11 cellular contexts compared by ENCODE assay signal in genomic region chr2:62054029-62054791, GRCh38.
A peak's percentile ranks its signal among the peaks of the same experiment; 100 is the strongest.
DNase-seq lines count a peak whose midpoint lies in the region; ATAC-seq, FAIRE-seq and TF ChIP-seq lines count a peak whose summit lies in the region.
"Had no signal": no experiment of that assay in that cellular context is flagged by ENCODE, and none has a peak within 500 bp of the region (broad histone marks: within the 10 kb centered on the region; RNA-seq: fewer than 3 reads in every experiment).

No MANE protein-coding gene starts in this region.

- 96% methylated on average over 4 of the region's 4 CpGs for WGBS in thyroid gland, 2 donors

- H3K4me2 ChIP-seq in DND-41 (ENCODE audit: insufficient read depth, low read length) = no peak overlapping the region

- ATAC-seq in DND-41 (ENCODE audit: insufficient read depth, low read depth) = 0 out of 3 replicates have a peak, but pooled peaks have one; percentile 31
- no peak for ATAC-seq in GM21526 (IDR thresholded peaks at IDR 0.05; ENCODE audit: low FRiP score, unreplicated experiment)
- no peak for ATAC-seq in activated CD4-positive, alpha-beta T cell treated with anti-CD3 and anti-CD28 coated beads for 36 hours

- H3K36me3 ChIP-seq in DND-41 (ENCODE audit: insufficient read depth, low read length) (no peaks in the 10 kb centered on the region), thyroid gland (no peaks in the 10 kb centered on the region)
- H3K36me3 ChIP-seq: MG63 had no signal

- intact Hi-C loops in thyroid gland (cut with DNase I) = no loop called here
- intact Hi-C loops in activated CD4-positive, alpha-beta T cell treated with anti-CD3 and anti-CD28 coated beads for 36 hours (cut with DNase I, micrococcal nuclease) = no loop called here

- H3K9me3 ChIP-seq in DND-41 (ENCODE audit: insufficient read depth, low read length, severe bottlenecking) (no peaks in the 10 kb centered on the region), thyroid gland (no peaks in the 10 kb centered on the region)
- H3K9me3 ChIP-seq: MG63 had no signal

- no peak overlapping the region for H3K27ac Mint-ChIP-seq in activated CD4-positive, alpha-beta T cell treated with anti-CD3 and anti-CD28 coated beads for 36 hours

- no peaks in the 10 kb centered on the region for H3K9me3 Mint-ChIP-seq in activated CD4-positive, alpha-beta T cell treated with anti-CD3 and anti-CD28 coated beads for 36 hours (ENCODE audit: low read depth)
- H3K9me3 Mint-ChIP-seq: CD8-positive, alpha-beta memory T cell had no signal

- H3K4me3 ChIP-seq in DND-41 (ENCODE audit: low read depth in 1 of 2, low read length in 2 of 2) (no peak overlapping the region), thyroid gland (replicated peaks in 1 of 3) (no peak overlapping the region)
- H3K4me3 ChIP-seq: GM23248, MG63 had no signal

- TF ChIP-seq POLR2A in thyroid gland (IDR thresholded peaks at IDR 0.05) = no peak

- TF ChIP-seq CTCF in DND-41 (IDR thresholded peaks at IDR 0.05; ENCODE audit: borderline replicate concordance, extremely low read depth, low read length, poor library complexity, severe bottlenecking) (no peak), thyroid gland (IDR thresholded peaks at IDR 0.05) (no peak)

- H4K20me1 ChIP-seq in DND-41 (ENCODE audit: insufficient read depth, low read length) = no peaks in the 10 kb centered on the region

- no peaks in the 10 kb centered on the region for H3K79me2 ChIP-seq in DND-41 (ENCODE audit: insufficient read depth, low read length)

- peaks cover 16% of the 10 kb centered on the region for H3K4me1 Mint-ChIP-seq in activated CD4-positive, alpha-beta T cell treated with anti-CD3 and anti-CD28 coated beads for 36 hours

- CTCF ChIA-PET in activated CD4-positive, alpha-beta T cell treated with anti-CD3 and anti-CD28 coated beads for 36 hours (lab: Charles Lee) = no interaction called here

- H3K4me1 ChIP-seq in DND-41 (ENCODE audit: insufficient read depth, low read length) (no peaks in the 10 kb centered on the region), thyroid gland (peaks cover 9 to 11% of the 10 kb centered on the region in 2 donors)

- H3K36me3 Mint-ChIP-seq in activated CD4-positive, alpha-beta T cell treated with anti-CD3 and anti-CD28 coated beads for 36 hours (ENCODE audit: low read depth) = peaks cover 2% of the 10 kb centered on the region

- DNase-seq in DND-41 (no peak), GM18507 (ENCODE audit: extremely low spot score, insufficient read length, low read depth) (no peak), NCI-H2171 (lab: John Stamatoyannopoulos, UW) (peak; percentile 1), fibroblast of gingiva (ENCODE audit: low read depth) (peak; percentile 27), thyroid gland (no peak)
- DNase-seq in activated CD4-positive, alpha-beta T cell treated with anti-CD3 and anti-CD28 coated beads for 36 hours = no peak
- DNase-seq: CD8-positive, alpha-beta memory T cell; GM23248; MG63; NCI-H187 treated with DMSO at 0.1 percent for 48 hours had no signal

- H3K4me3 Mint-ChIP-seq in activated CD4-positive, alpha-beta T cell treated with anti-CD3 and anti-CD28 coated beads for 36 hours = no peak overlapping the region

- H3K9ac ChIP-seq in DND-41 (ENCODE audit: low read depth, low read length) = no peak overlapping the region
- H3K9ac ChIP-seq: GM23248 had no signal

- no peak overlapping the region for H2AFZ ChIP-seq in DND-41 (ENCODE audit: low read depth, low read length)
- H2AFZ ChIP-seq: GM23248 had no signal

- peak; percentile 47 for FAIRE-seq in GM18507 (lab: Jason Lieb, UNC)

- H3K27ac ChIP-seq in DND-41 (ENCODE audit: low read length) (no peak overlapping the region), thyroid gland (no peak overlapping the region)
- H3K27ac ChIP-seq: GM23248 had no signal

- H3K27me3 ChIP-seq in DND-41 (ENCODE audit: insufficient read depth, low read length, poor library complexity) (no peaks in the 10 kb centered on the region), thyroid gland (no peaks in the 10 kb centered on the region)
- H3K27me3 ChIP-seq: MG63 had no signal

- no peaks in the 10 kb centered on the region for H3K27me3 Mint-ChIP-seq in activated CD4-positive, alpha-beta T cell treated with anti-CD3 and anti-CD28 coated beads for 36 hours
- H3K27me3 Mint-ChIP-seq: CD8-positive, alpha-beta memory T cell had no signal

- POLR2A ChIA-PET in activated CD4-positive, alpha-beta T cell treated with anti-CD3 and anti-CD28 coated beads for 36 hours (lab: Charles Lee) = no interaction called here

Comparison
In these comparisons a context has a peak if more than half of its experiments do, and no peak if none do; other contexts are left out.
1. DNase-seq: peak in NCI-H2171 (single experiment) and fibroblast of gingiva (single experiment); none in DND-41 (single experiment), GM18507 (single experiment), thyroid gland (0 of 2) and activated CD4-positive, alpha-beta T cell treated with anti-CD3 and anti-CD28 coated beads for 36 hours (single experiment).